ENCODE assay signal across 10 cellular contexts in genomic region chr12:8947737-8948136, GRCh38. TPM values are rescaled to one million over a fixed set of nuclear protein-coding genes. Genes with fewer than 3 reads are reported as not detected.
A peak's percentile ranks its signal among the peaks of the same experiment; 100 is the strongest.
DNase-seq lines count a peak whose midpoint lies in the region; ATAC-seq and FAIRE-seq lines count a peak whose summit lies in the region.
"Had no signal": no experiment of that assay in that cellular context is flagged by ENCODE, and none has a peak within 500 bp of the region (broad histone marks: within the 10 kb centered on the region; RNA-seq: fewer than 3 reads in every experiment).

No MANE protein-coding gene starts in this region.

- no peaks in the 10 kb centered on the region for H3K9me3 Mint-ChIP-seq in CD8-positive, alpha-beta memory T cell
- peaks cover 3% of the 10 kb centered on the region for H3K9me3 Mint-ChIP-seq in activated T-helper 1 cell treated with anti-CD3 and anti-CD28 coated beads, Interleukin-12 subunit alpha, Interleukin-12 subunit beta, Interleukin-2, Interleukin-4 antibody, amounts not matched to agents 30 ng/mL and 10 ng/mL and 1 ng/mL, durations not matched to agents 14 hours and 24 hours and 36 hours
- H3K9me3 Mint-ChIP-seq in naive B cell = peaks cover 0 to under 1% (median 0%) of the 10 kb centered on the region in 7 donors

- peaks cover 46 to 62% (median 52%) of the 10 kb centered on the region in 3 donors for H3K4me1 Mint-ChIP-seq in CD8-positive, alpha-beta memory T cell
- H3K4me1 Mint-ChIP-seq in activated T-helper 1 cell treated with anti-CD3 and anti-CD28 coated beads, Interleukin-12 subunit alpha, Interleukin-12 subunit beta, Interleukin-2, Interleukin-4 antibody, amounts not matched to agents 30 ng/mL and 10 ng/mL and 1 ng/mL, durations not matched to agents 14 hours and 24 hours and 36 hours (ENCODE audit: low read depth) = peaks cover 53% of the 10 kb centered on the region
- peaks cover 26 to 52% (median 42%) of the 10 kb centered on the region in 3 donors for H3K4me1 Mint-ChIP-seq in naive B cell

- ATAC-seq in naive B cell (ENCODE audit: low read depth in 2 of 2) (no peak), GM21526 (IDR thresholded peaks at IDR 0.05; ENCODE audit: low FRiP score, unreplicated experiment) (no peak)

- CTCF ChIA-PET in CD8-positive, alpha-beta memory T cell (lab: Charles Lee) = interaction anchor here (1.1 to 9.9 kb wide), 3 partner anchors 11 to 98 kb away, joined by 3 to 192 read pairs (median 4); no protein-coding TSS in a partner anchor

- peaks cover 27% of the 10 kb centered on the region for H3K36me3 ChIP-seq in CD8-positive, alpha-beta memory T cell (ENCODE audit: insufficient read depth, low read length)
- peaks cover 38% of the 10 kb centered on the region for H3K36me3 ChIP-seq in HUES64 (ENCODE audit: insufficient read depth, low read length)

- H3K4me1 ChIP-seq in CD8-positive, alpha-beta memory T cell (ENCODE audit: insufficient read depth, low read length) = peaks cover 42% of the 10 kb centered on the region
- H3K4me1 ChIP-seq in HUES64 (ENCODE audit: insufficient read depth, low read length) = peaks cover 13% of the 10 kb centered on the region

- no peak for DNase-seq in CD8-positive, alpha-beta memory T cell
- no peak for DNase-seq in activated T-helper 1 cell treated with anti-CD3 and anti-CD28 coated beads, Interleukin-12 subunit alpha, Interleukin-12 subunit beta, Interleukin-2, Interleukin-4 antibody, amounts not matched to agents 30 ng/mL and 10 ng/mL and 1 ng/mL, durations not matched to agents 14 hours and 24 hours and 36 hours (ENCODE audit: low spot score)
- DNase-seq in naive B cell (peak; percentile 19), RCC 7860 (ENCODE audit: low spot score) (no peak), NCI-H748 treated with DMSO at 0.1 percent for 48 hours (lab: John Stamatoyannopoulos, UW) (no peak), cerebellar cortex (ENCODE audit: low spot score) (no peak)
- DNase-seq: activated effector memory CD4-positive, alpha-beta T cell treated with Interleukin-2 at 50 U/mL for 16 hours; GDM1 had no signal

- POLR2A ChIA-PET in CD8-positive, alpha-beta memory T cell (lab: Charles Lee) = interaction anchor here (0.6 to 1.5 kb wide), 3 partner anchors 86 to 703 kb away, joined by 3 read pairs; no protein-coding TSS in a partner anchor

- peaks cover 5 to 61% (median 13%) of the 10 kb centered on the region in 3 donors for H3K36me3 Mint-ChIP-seq in CD8-positive, alpha-beta memory T cell
- H3K36me3 Mint-ChIP-seq in activated T-helper 1 cell treated with anti-CD3 and anti-CD28 coated beads, Interleukin-12 subunit alpha, Interleukin-12 subunit beta, Interleukin-2, Interleukin-4 antibody, amounts not matched to agents 30 ng/mL and 10 ng/mL and 1 ng/mL, durations not matched to agents 14 hours and 24 hours and 36 hours (ENCODE audit: low read depth) = peaks cover 28% of the 10 kb centered on the region
- peaks cover under 1 to 10% of the 10 kb centered on the region in 2 donors for H3K36me3 Mint-ChIP-seq in naive B cell

- no peaks in the 10 kb centered on the region for H3K9me3 ChIP-seq in CD8-positive, alpha-beta memory T cell (ENCODE audit: low read length)
- H3K9me3 ChIP-seq in HUES64 (ENCODE audit: insufficient read depth, low read depth, low read length) = peaks cover 4% of the 10 kb centered on the region

- FAIRE-seq in RCC 7860 (lab: Jason Lieb, UNC) = no peak

- peak overlapping the region in 7 of 8 donors; percentile 15 to 98 (median 90) for H3K27ac Mint-ChIP-seq in CD8-positive, alpha-beta memory T cell
- H3K27ac Mint-ChIP-seq in activated T-helper 1 cell treated with anti-CD3 and anti-CD28 coated beads, Interleukin-12 subunit alpha, Interleukin-12 subunit beta, Interleukin-2, Interleukin-4 antibody, amounts not matched to agents 30 ng/mL and 10 ng/mL and 1 ng/mL, durations not matched to agents 14 hours and 24 hours and 36 hours = no peak overlapping the region
- H3K27ac Mint-ChIP-seq in naive B cell = peak overlapping the region in 4 of 6 donors; percentile 34 to 92 (median 54)

- H3K4me3 Mint-ChIP-seq in CD8-positive, alpha-beta memory T cell = peak overlapping the region; percentile 38 to 95 (median 65)
- peak overlapping the region; percentile 50 for H3K4me3 Mint-ChIP-seq in activated T-helper 1 cell treated with anti-CD3 and anti-CD28 coated beads, Interleukin-12 subunit alpha, Interleukin-12 subunit beta, Interleukin-2, Interleukin-4 antibody, amounts not matched to agents 30 ng/mL and 10 ng/mL and 1 ng/mL, durations not matched to agents 14 hours and 24 hours and 36 hours
- H3K4me3 Mint-ChIP-seq in naive B cell = peak overlapping the region in 6 of 8 donors; percentile 26 to 100 (median 80)

- H3K27me3 Mint-ChIP-seq in CD8-positive, alpha-beta memory T cell = no peaks in the 10 kb centered on the region
- H3K27me3 Mint-ChIP-seq in activated T-helper 1 cell treated with anti-CD3 and anti-CD28 coated beads, Interleukin-12 subunit alpha, Interleukin-12 subunit beta, Interleukin-2, Interleukin-4 antibody, amounts not matched to agents 30 ng/mL and 10 ng/mL and 1 ng/mL, durations not matched to agents 14 hours and 24 hours and 36 hours (ENCODE audit: insufficient read depth) = no peaks in the 10 kb centered on the region
- no peaks in the 10 kb centered on the region for H3K27me3 Mint-ChIP-seq in naive B cell

- peak overlapping the region; percentile 97 for H3K27ac ChIP-seq in CD8-positive, alpha-beta memory T cell (ENCODE audit: low read depth, low read length)
- no peak overlapping the region for H3K27ac ChIP-seq in HUES64 (ENCODE audit: low read depth, low read length)

- no peaks in the 10 kb centered on the region for H3K27me3 ChIP-seq in CD8-positive, alpha-beta memory T cell (ENCODE audit: insufficient read depth, low read length, poor library complexity, severe bottlenecking)
- no peaks in the 10 kb centered on the region for H3K27me3 ChIP-seq in HUES64 (ENCODE audit: insufficient read depth, low read length)

- no peak overlapping the region for H3K9ac ChIP-seq in HUES64 (ENCODE audit: low read depth, low read length)

- peak overlapping the region; percentile 97 for H3K4me3 ChIP-seq in CD8-positive, alpha-beta memory T cell (ENCODE audit: low read length)
- peak overlapping the region; percentile 85 for H3K4me3 ChIP-seq in HUES64 (ENCODE audit: low read length)

- intact Hi-C loops in activated T-helper 1 cell treated with anti-CD3 and anti-CD28 coated beads, Interleukin-12 subunit alpha, Interleukin-12 subunit beta, Interleukin-2, Interleukin-4 antibody, amounts not matched to agents 30 ng/mL and 10 ng/mL and 1 ng/mL, durations not matched to agents 14 hours and 24 hours and 36 hours (cut with micrococcal nuclease) = loop anchor here (2.0 to 5.0 kb wide), 2 partner anchors 297 to 920 kb away; partner anchors contain the start of gene CLEC2B

RNA-seq across cellular contexts. Expression of gene M6PR, which starts 1.7 kb away (rescaled TPM):
- 100 to 1,000 TPM; 226 to 248 TPM for total RNA-seq in CD8-positive, alpha-beta memory T cell
- polyA plus RNA-seq in CD8-positive, alpha-beta memory T cell = 329 TPM
- 72.1 TPM for polyA plus RNA-seq in HUES64 (2013, experiment 1 of 2)
- polyA plus RNA-seq in HUES64 (2013, experiment 2 of 2) = 82.5 TPM
- 179 and 192 TPM in 2 replicates for total RNA-seq in activated T-helper 1 cell treated with anti-CD3 and anti-CD28 coated beads, Interleukin-12 subunit alpha, Interleukin-12 subunit beta, Interleukin-2, Interleukin-4 antibody, amounts not matched to agents 30 ng/mL and 10 ng/mL and 1 ng/mL, durations not matched to agents 14 hours and 24 hours and 36 hours
- 100 to 1,000 TPM; 170 to 267 (median 192) TPM for polyA plus RNA-seq in naive B cell (ENCODE audit: low read depth in 6 of 6)

RNA-seq across cellular contexts. Expression of gene PHC1, which starts 33.4 kb away (rescaled TPM):
- 10 to 100 TPM; 18.5 to 19.5 TPM for total RNA-seq in CD8-positive, alpha-beta memory T cell
- polyA plus RNA-seq in CD8-positive, alpha-beta memory T cell = 21.0 TPM
- 298 TPM for polyA plus RNA-seq in HUES64 (2013, experiment 1 of 2)
- 294 TPM for polyA plus RNA-seq in HUES64 (2013, experiment 2 of 2)
- total RNA-seq in activated T-helper 1 cell treated with anti-CD3 and anti-CD28 coated beads, Interleukin-12 subunit alpha, Interleukin-12 subunit beta, Interleukin-2, Interleukin-4 antibody, amounts not matched to agents 30 ng/mL and 10 ng/mL and 1 ng/mL, durations not matched to agents 14 hours and 24 hours and 36 hours = 9.6 and 11.3 TPM in 2 replicates
- 10 to 100 TPM; 14.9 to 31.0 (median 18.8) TPM for polyA plus RNA-seq in naive B cell (ENCODE audit: low read depth in 6 of 6)

RNA-seq across cellular contexts. Expression of gene KLRG1, which starts 41.6 kb away (rescaled TPM):
- total RNA-seq in CD8-positive, alpha-beta memory T cell = 10 to 100 TPM; 11.5 to 12.3 TPM
- polyA plus RNA-seq in CD8-positive, alpha-beta memory T cell = 364 TPM
- polyA plus RNA-seq in HUES64 (2013, experiment 1 of 2) = 4.2 TPM
- 5.7 TPM for polyA plus RNA-seq in HUES64 (2013, experiment 2 of 2)
- 0.69 and 1.4 TPM in 2 replicates for total RNA-seq in activated T-helper 1 cell treated with anti-CD3 and anti-CD28 coated beads, Interleukin-12 subunit alpha, Interleukin-12 subunit beta, Interleukin-2, Interleukin-4 antibody, amounts not matched to agents 30 ng/mL and 10 ng/mL and 1 ng/mL, durations not matched to agents 14 hours and 24 hours and 36 hours
- polyA plus RNA-seq in naive B cell (ENCODE audit: low read depth in 6 of 6) = 1 to 10 TPM in 5 of 6 donors, under 1 TPM in 1; 0.40 to 7.1 (median 4.7) TPM
